ENCODE assay signal across 1 cellular context in genomic region chr1:155172732-155173477, GRCh38.
TF ChIP-seq lines count a peak whose summit lies in the region.

TSS of gene KRTCAP2 (minus strand) at chr1:155173304. CDS start at chr1:155173224, 80 bp downstream.

TF ChIP-seq in GM12878, 131 proteins besides CTCF, POLR2A, EP300 and RAD21 (continued from another document and continues in another):
- TF ChIP-seq RELA (IDR thresholded peaks at IDR 0.05; ENCODE audit: borderline replicate concordance, partially characterized antibody) (no peak), CHD4 (IDR thresholded peaks at IDR 0.05) (no peak), WRNIP1 (IDR thresholded peaks at IDR 0.05; ENCODE audit: borderline replicate concordance, low read depth, low read length) (0 out of 2 replicates have a peak, but pooled peaks have one; percentile 59), CBFB (IDR thresholded peaks at IDR 0.05; ENCODE audit: low read depth) (peak; percentile 89), E2F4 (IDR thresholded peaks at IDR 0.05; ENCODE audit: low read depth, low read length) (no peak), RUNX3 (IDR thresholded peaks at IDR 0.05; ENCODE audit: low read length) (peak; percentile 89), ASH2L (IDR thresholded peaks at IDR 0.05; ENCODE audit: borderline replicate concordance, low read depth) (no peak), ZNF687 (IDR thresholded peaks at IDR 0.05) (peak; percentile 69), REST (IDR thresholded peaks at IDR 0.05; ENCODE audit: low read depth, low read length) (no peak), NBN (IDR thresholded peaks at IDR 0.05) (peak; percentile 76), SMARCA5 (IDR thresholded peaks at IDR 0.05) (peak; percentile 90), ZSCAN29 (IDR thresholded peaks at IDR 0.05) (no peak), SKIL (IDR thresholded peaks at IDR 0.05; ENCODE audit: low read depth, poor library complexity, severe bottlenecking) (peak; percentile 16), MLLT1 (IDR thresholded peaks at IDR 0.05) (0 out of 2 replicates have a peak, but pooled peaks have one; percentile 48), MAX (IDR thresholded peaks at IDR 0.05; ENCODE audit: low read depth, low read length) (peak; percentile 56), GATAD2B (conservative IDR thresholded peaks at IDR 0.05; ENCODE audit: low read depth) (peak; percentile 16; the same call in 1 of the 2 replicates), ETV6 (conservative IDR thresholded peaks at IDR 0.05 in 1 of 2, IDR thresholded peaks at IDR 0.05 in 1 of 2; ENCODE audit: borderline replicate concordance in 1 of 2, low read depth in 1 of 2) (no peak), ESRRA (IDR thresholded peaks at IDR 0.05; ENCODE audit: low read length) (0 out of 2 replicates have a peak, but pooled peaks have one; percentile 48), SMAD1 (IDR thresholded peaks at IDR 0.05; ENCODE audit: low read depth, partially characterized antibody) (peak; percentile 16), ZBTB40 (IDR thresholded peaks at IDR 0.05; ENCODE audit: borderline replicate concordance) (peak; percentile 63; the same call in 1 of the 2 replicates), POLR2AphosphoS5 (IDR thresholded peaks at IDR 0.05; ENCODE audit: low read length) (peak; percentile 89), SMAD5 (IDR thresholded peaks at IDR 0.05; ENCODE audit: low read depth) (peak; percentile 72), RBBP5 (conservative IDR thresholded peaks at IDR 0.05) (no peak), NR2F1 (conservative IDR thresholded peaks at IDR 0.05) (no peak), SRF (IDR thresholded peaks at IDR 0.05; ENCODE audit: low read depth in 2 of 2, low read length in 2 of 2) (peak; percentile 67 to 81), IKZF1 (conservative IDR thresholded peaks at IDR 0.05) (peak; percentile 69), MTA3 (IDR thresholded peaks at IDR 0.05; ENCODE audit: borderline replicate concordance, low read length) (no peak), EZH2 (IDR thresholded peaks at IDR 0.05; ENCODE audit: borderline replicate concordance, control insufficient read depth, low read depth, low read length) (no peak), HDGF (IDR thresholded peaks at IDR 0.05) (no peak; the same call in 1 of the 2 replicates), ZNF384 (IDR thresholded peaks at IDR 0.05; ENCODE audit: borderline replicate concordance, low read depth, low read length) (no peak), NRF1 (conservative IDR thresholded peaks at IDR 0.05; ENCODE audit: low read depth, low read length) (peak; percentile 92), USF2 (IDR thresholded peaks at IDR 0.05; ENCODE audit: borderline replicate concordance, low read depth, low read length) (no peak), ZBTB4 (CRISPR knock-in tag; IDR thresholded peaks at IDR 0.05) (no peak), CREM (IDR thresholded peaks at IDR 0.05; ENCODE audit: low read depth) (peak; percentile 74), SIX5 (IDR thresholded peaks at IDR 0.05; ENCODE audit: low read depth, low read length, severe bottlenecking) (no peak), IRF4 (IDR thresholded peaks at IDR 0.05; ENCODE audit: low read depth, low read length) (peak; percentile 60; the same call in 1 of the 2 replicates)
